9 cellular contexts compared by ENCODE assay signal in the genomic region with DNA sequence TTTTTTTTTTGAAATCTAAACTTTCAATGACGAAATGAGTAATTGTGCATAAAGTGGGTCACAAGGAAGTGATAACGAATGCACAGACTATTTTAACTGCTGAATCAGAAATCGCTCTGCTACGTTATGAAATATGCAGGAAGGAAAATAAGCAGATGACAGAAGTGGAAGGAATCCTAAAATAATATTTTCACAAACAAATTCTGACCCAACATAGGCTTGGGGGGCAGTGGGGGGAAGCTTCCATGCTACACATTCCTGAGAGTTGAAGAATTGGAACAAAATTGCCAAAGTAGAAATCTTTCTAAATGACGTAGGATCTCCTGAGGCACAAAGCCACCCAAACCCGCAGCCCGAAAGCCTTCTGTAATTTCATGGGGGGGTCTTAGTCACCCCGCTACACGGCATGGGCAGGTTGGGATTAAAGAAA.
DNase-seq lines count a peak whose midpoint lies in the region; ATAC-seq and TF ChIP-seq lines count a peak whose summit lies in the region.
"Had no signal": no experiment of that assay in that cellular context is flagged by ENCODE, and none has a peak within 500 bp of the region (broad histone marks: within the 10 kb centered on the region; RNA-seq: fewer than 3 reads in every experiment).

No MANE protein-coding gene starts in this region.

- ATAC-seq in GM19035 (IDR thresholded peaks at IDR 0.05; ENCODE audit: unreplicated experiment), result no peak
- ATAC-seq in GM23338, result no peak
- ATAC-seq: esophagus mucosa had no signal

- H3F3A ChIP-seq in GM23338 (replicated peaks; ENCODE audit: low read depth), result no peaks in the 10 kb centered on the region

- H3K27ac ChIP-seq in spleen (peak overlapping the region in 6 of 8 donors; percentile 18 to 96 (median 52)), GM23338 (ENCODE audit: low read depth) (no peak overlapping the region)
- H3K27ac ChIP-seq: KMS-11 had no signal

- H3K36me3 ChIP-seq in spleen, result no peaks in the 10 kb centered on the region
- no peaks in the 10 kb centered on the region for H3K36me3 ChIP-seq in GM23338 (ENCODE audit: insufficient read depth)

- no peak overlapping the region for H3K27ac Mint-ChIP-seq in GM23338

- H3K4me2 ChIP-seq in GM23338, result no peak overlapping the region
- H3K4me2 ChIP-seq: KMS-11 had no signal

- H3K27me3 ChIP-seq in spleen (replicated peaks in 1 of 7) (no peaks in the 10 kb centered on the region), GM23338 (ENCODE audit: insufficient read depth) (no peaks in the 10 kb centered on the region)

- H3K4me1 ChIP-seq in spleen (peaks cover 8 to 63% (median 42%) of the 10 kb centered on the region in 6 donors), GM23338 (ENCODE audit: insufficient read depth) (peaks cover 7% of the 10 kb centered on the region; the same call in 1 of the 2 replicates)

- H3K9me2 ChIP-seq in GM23338 (ENCODE audit: insufficient read depth), result no peaks in the 10 kb centered on the region

- H3K4me3 Mint-ChIP-seq in GM23338, result no peak overlapping the region

- WGBS in spleen, 5 donors, result 48 to 66% (median 60%) methylated on average over 9 of the region's 9 CpGs

- no peaks in the 10 kb centered on the region for H3K79me2 ChIP-seq in GM23338 (replicated peaks; ENCODE audit: insufficient read depth)

- H3K9me3 Mint-ChIP-seq in GM23338, result no peaks in the 10 kb centered on the region

- DNase-seq in GM03348 (ENCODE audit: low spot score) (peak; percentile 79), T-helper 9 cell (peak; percentile 41), fibroblast of villous mesenchyme (ENCODE audit: low read depth) (peak; percentile 82), spleen (no peak), GM23338 (ENCODE audit: low spot score) (no peak), NCI-H1694 (lab: John Stamatoyannopoulos, UW) (no peak)

- H2AFZ ChIP-seq in GM23338, result no peak overlapping the region

- H3K9me3 ChIP-seq in spleen, result no peaks in the 10 kb centered on the region

- no peak for TF ChIP-seq POLR2A in spleen (IDR thresholded peaks at IDR 0.05)

- H4K20me1 ChIP-seq in GM23338 (replicated peaks; ENCODE audit: insufficient read depth), result no peaks in the 10 kb centered on the region

- TF ChIP-seq CTCF in fibroblast of villous mesenchyme (IDR thresholded peaks at IDR 0.05; ENCODE audit: insufficient read depth, low read depth, low read length), result no peak
- no peak for TF ChIP-seq CTCF in spleen (IDR thresholded peaks at IDR 0.05 in 8 of 11, conservative IDR thresholded peaks at IDR 0.05 in 3 of 11)
- TF ChIP-seq CTCF in GM23338 (conservative IDR thresholded peaks at IDR 0.05; ENCODE audit: low read depth in 2 of 2), result no peak

- intact Hi-C loops in spleen (cut with DNase I; ENCODE audit: low total_unique reads), result no loop called here

- no peaks in the 10 kb centered on the region for H3K36me3 Mint-ChIP-seq in GM23338 (ENCODE audit: low read depth)

- H3K27me3 Mint-ChIP-seq in GM23338 (ENCODE audit: insufficient read depth, low read depth, poor library complexity), result peaks cover 5% of the 10 kb centered on the region

- H3K4me3 ChIP-seq in fibroblast of villous mesenchyme (ENCODE audit: low read depth, low read length) (peak overlapping the region; percentile 14), spleen (peak overlapping the region in 1 of 8 donors; percentile 20), GM23338 (no peak overlapping the region)

- peaks cover 6% of the 10 kb centered on the region for H3K4me1 Mint-ChIP-seq in GM23338

TF ChIP-seq in GM23338, 12 proteins besides CTCF, POLR2A, EP300 and RAD21:
- no peak for TF ChIP-seq JUNB (IDR thresholded peaks at IDR 0.05; ENCODE audit: unreplicated experiment)
- no peak for TF ChIP-seq ZNF114 (CRISPR knock-in tag; IDR thresholded peaks at IDR 0.05)
- no peak for TF ChIP-seq EZH2phosphoT487 (IDR thresholded peaks at IDR 0.05; ENCODE audit: unreplicated experiment)
- TF ChIP-seq ZNF331 (CRISPR knock-in tag; IDR thresholded peaks at IDR 0.05; ENCODE audit: low read depth), result no peak
- TF ChIP-seq, protein P1, sequence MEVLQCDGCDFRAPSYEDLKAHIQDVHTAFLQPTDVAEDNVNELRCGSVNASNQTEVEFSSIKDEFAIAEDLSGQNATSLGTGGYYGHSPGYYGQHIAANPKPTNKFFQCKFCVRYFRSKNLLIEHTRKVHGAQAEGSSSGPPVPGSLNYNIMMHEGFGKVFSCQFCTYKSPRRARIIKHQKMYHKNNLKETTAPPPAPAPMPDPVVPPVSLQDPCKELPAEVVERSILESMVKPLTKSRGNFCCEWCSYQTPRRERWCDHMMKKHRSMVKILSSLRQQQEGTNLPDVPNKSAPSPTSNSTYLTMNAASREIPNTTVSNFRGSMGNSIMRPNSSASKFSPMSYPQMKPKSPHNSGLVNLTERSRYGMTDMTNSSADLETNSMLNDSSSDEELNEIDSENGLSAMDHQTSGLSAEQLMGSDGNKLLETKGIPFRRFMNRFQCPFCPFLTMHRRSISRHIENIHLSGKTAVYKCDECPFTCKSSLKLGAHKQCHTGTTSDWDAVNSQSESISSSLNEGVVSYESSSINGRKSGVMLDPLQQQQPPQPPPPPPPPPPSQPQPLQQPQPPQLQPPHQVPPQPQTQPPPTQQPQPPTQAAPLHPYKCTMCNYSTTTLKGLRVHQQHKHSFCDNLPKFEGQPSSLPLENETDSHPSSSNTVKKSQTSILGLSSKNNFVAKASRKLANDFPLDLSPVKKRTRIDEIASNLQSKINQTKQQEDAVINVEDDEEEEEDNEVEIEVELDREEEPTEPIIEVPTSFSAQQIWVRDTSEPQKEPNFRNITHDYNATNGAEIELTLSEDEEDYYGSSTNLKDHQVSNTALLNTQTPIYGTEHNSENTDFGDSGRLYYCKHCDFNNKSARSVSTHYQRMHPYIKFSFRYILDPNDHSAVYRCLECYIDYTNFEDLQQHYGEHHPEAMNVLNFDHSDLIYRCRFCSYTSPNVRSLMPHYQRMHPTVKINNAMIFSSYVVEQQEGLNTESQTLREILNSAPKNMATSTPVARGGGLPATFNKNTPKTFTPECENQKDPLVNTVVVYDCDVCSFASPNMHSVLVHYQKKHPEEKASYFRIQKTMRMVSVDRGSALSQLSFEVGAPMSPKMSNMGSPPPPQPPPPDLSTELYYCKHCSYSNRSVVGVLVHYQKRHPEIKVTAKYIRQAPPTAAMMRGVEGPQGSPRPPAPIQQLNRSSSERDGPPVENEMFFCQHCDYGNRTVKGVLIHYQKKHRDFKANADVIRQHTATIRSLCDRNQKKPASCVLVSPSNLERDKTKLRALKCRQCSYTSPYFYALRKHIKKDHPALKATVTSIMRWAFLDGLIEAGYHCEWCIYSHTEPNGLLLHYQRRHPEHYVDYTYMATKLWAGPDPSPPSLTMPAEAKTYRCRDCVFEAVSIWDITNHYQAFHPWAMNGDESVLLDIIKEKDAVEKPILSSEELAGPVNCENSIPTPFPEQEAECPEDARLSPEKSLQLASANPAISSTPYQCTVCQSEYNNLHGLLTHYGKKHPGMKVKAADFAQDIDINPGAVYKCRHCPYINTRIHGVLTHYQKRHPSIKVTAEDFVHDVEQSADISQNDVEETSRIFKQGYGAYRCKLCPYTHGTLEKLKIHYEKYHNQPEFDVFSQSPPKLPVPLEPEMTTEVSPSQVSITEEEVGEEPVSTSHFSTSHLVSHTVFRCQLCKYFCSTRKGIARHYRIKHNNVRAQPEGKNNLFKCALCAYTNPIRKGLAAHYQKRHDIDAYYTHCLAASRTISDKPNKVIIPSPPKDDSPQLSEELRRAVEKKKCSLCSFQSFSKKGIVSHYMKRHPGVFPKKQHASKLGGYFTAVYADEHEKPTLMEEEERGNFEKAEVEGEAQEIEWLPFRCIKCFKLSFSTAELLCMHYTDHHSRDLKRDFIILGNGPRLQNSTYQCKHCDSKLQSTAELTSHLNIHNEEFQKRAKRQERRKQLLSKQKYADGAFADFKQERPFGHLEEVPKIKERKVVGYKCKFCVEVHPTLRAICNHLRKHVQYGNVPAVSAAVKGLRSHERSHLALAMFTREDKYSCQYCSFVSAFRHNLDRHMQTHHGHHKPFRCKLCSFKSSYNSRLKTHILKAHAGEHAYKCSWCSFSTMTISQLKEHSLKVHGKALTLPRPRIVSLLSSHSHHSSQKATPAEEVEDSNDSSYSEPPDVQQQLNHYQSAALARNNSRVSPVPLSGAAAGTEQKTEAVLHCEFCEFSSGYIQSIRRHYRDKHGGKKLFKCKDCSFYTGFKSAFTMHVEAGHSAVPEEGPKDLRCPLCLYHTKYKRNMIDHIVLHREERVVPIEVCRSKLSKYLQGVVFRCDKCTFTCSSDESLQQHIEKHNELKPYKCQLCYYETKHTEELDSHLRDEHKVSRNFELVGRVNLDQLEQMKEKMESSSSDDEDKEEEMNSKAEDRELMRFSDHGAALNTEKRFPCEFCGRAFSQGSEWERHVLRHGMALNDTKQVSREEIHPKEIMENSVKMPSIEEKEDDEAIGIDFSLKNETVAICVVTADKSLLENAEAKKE (CRISPR knock-in tag; IDR thresholded peaks at IDR 0.05), result no peak

Comparison
In these comparisons a context has a peak if more than half of its experiments do, and no peak if none do; other contexts are left out.
1. DNase-seq: peak in GM03348 (single experiment), T-helper 9 cell (single experiment) and fibroblast of villous mesenchyme (single experiment); none in spleen (single experiment), GM23338 (single experiment) and NCI-H1694 (single experiment).